ENCODE assay signal across 1 cellular context in genomic region chr9:132018957-132019405, GRCh38.
TF ChIP-seq lines count a peak whose summit lies in the region.

No MANE protein-coding gene starts in this region.

TF ChIP-seq in HepG2, 621 proteins besides CTCF, POLR2A, EP300 and RAD21 (continued from another document):
- TF ChIP-seq ZNF160 (CRISPR knock-in tag; IDR thresholded peaks at IDR 0.05) (no peak), REPIN1 (CRISPR knock-in tag; IDR thresholded peaks at IDR 0.05; ENCODE audit: borderline replicate concordance, low read depth) (no peak), SMAD3 (CRISPR knock-in tag; IDR thresholded peaks at IDR 0.05) (no peak), AHR (CRISPR knock-in tag; IDR thresholded peaks at IDR 0.05) (no peak)
